In the genomic region with DNA sequence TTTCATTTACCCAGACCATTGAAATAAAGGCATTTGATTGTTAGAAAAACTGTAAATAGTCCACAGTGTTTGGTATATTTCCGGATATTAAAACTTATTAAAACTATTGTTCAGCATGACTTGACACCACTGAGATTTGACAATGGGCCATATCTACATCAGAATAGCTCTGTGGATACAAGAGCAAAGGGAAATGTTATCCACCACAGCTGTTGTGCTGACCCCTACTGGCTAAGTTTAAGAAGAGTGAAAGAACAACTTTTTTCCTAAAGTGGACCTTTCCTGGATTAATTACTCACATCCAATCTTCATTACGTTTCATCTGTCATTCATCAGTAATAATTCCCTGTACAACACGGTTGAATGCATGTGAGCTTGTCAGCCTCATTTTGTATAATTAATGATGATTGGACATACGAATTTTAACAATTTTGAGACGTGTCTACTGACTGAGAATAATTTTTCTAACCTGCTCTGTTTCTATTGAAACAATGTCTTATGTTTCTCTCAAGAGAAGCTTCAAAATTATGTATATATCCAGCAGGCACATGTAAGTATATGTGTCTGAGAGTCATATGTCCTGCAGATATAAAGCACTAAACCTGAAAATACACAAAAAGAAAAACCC, we compare ENCODE assay signal across 9 cellular contexts.
A peak's percentile ranks its signal among the peaks of the same experiment; 100 is the strongest.
DNase-seq lines count a peak whose midpoint lies in the region; ATAC-seq and TF ChIP-seq lines count a peak whose summit lies in the region.
"Had no signal": no experiment of that assay in that cellular context is flagged by ENCODE, and none has a peak within 500 bp of the region (broad histone marks: within the 10 kb centered on the region; RNA-seq: fewer than 3 reads in every experiment).

No MANE protein-coding gene starts in this region.

- H3K56ac ChIP-seq in H9 (ENCODE audit: insufficient read length, low read depth, low read length): no peak overlapping the region

- no peak overlapping the region for H3K18ac ChIP-seq in H9 (ENCODE audit: insufficient read length, low read depth, low read length)

- no peaks in the 10 kb centered on the region for H3K27me3 Mint-ChIP-seq in H9 (ENCODE audit: low read depth)
- no peaks in the 10 kb centered on the region for H3K27me3 Mint-ChIP-seq in stimulated activated memory B cell treated with anti-CD40 and anti-IgM and Interleukin-4, amounts not matched to agents 10 μg/mL and 1 μg/mL and 100 μg/mL, for 72 hours
- H3K27me3 Mint-ChIP-seq: activated naive CD8-positive, alpha-beta T cell had no signal

- no TSS peak for BruUV-seq in A673 (replicated peaks; lab: Mats Ljungman, UMichigan)

- H4K20me1 ChIP-seq in H9 (ENCODE audit: control insufficient read depth, insufficient read depth, insufficient read length): no peaks in the 10 kb centered on the region

- POLR2A ChIA-PET in A673 (lab: Charles Lee; ENCODE audit: low non-redundant PET): no interaction called here

- no peak overlapping the region for H2AK5ac ChIP-seq in H9 (ENCODE audit: insufficient read length, low read length)

- intact Hi-C loops in A673 (cut with micrococcal nuclease; ENCODE audit: unreplicated experiment) (loop anchor here (5.0 to 10.0 kb wide), 2 partner anchors 231 to 423 kb away; no protein-coding TSS in a partner anchor), ovary (cut with DNase I) (no loop called here)

- no peaks in the 10 kb centered on the region; a peak in 1 of 5 replicates for H3K9me3 Mint-ChIP-seq in H9
- no peaks in the 10 kb centered on the region for H3K9me3 Mint-ChIP-seq in stimulated activated memory B cell treated with anti-CD40 and anti-IgM and Interleukin-4, amounts not matched to agents 10 μg/mL and 1 μg/mL and 100 μg/mL, for 72 hours

- no peak overlapping the region for H2BK15ac ChIP-seq in H9 (ENCODE audit: low read depth, low read length)

- no peak for TF ChIP-seq POLR2A in ovary (IDR thresholded peaks at IDR 0.05)

- H2BK5ac ChIP-seq in H9 (ENCODE audit: insufficient read length, low read length): no peak overlapping the region

- H3K4me1 Mint-ChIP-seq in H9: peaks cover 13 to 18% of the 10 kb centered on the region in 2 experiments
- H3K4me1 Mint-ChIP-seq in stimulated activated memory B cell treated with anti-CD40 and anti-IgM and Interleukin-4, amounts not matched to agents 10 μg/mL and 1 μg/mL and 100 μg/mL, for 72 hours: no peaks in the 10 kb centered on the region

- peaks cover 0 to 5% (median 0%) of the 10 kb centered on the region in 3 experiments; a peak in 2 of 7 replicates for H3K36me3 Mint-ChIP-seq in H9 (ENCODE audit: insufficient read depth in 1 of 3, low read depth in 3 of 3)
- H3K36me3 Mint-ChIP-seq in stimulated activated memory B cell treated with anti-CD40 and anti-IgM and Interleukin-4, amounts not matched to agents 10 μg/mL and 1 μg/mL and 100 μg/mL, for 72 hours: no peaks in the 10 kb centered on the region
- H3K36me3 Mint-ChIP-seq: activated naive CD8-positive, alpha-beta T cell had no signal

- H2BK20ac ChIP-seq in H9 (ENCODE audit: low read depth, low read length, poor library complexity, severe bottlenecking): no peak overlapping the region

- peak; percentile 40 for DNase-seq in A673 (ENCODE audit: low spot score)
- peak; percentile 32 for DNase-seq in H9
- DNase-seq in OCI-M1 (lab: John Stamatoyannopoulos, UW): peak; percentile 80
- DNase-seq in globus pallidus (ENCODE audit: low spot score): peak; percentile 32
- DNase-seq in ovary: no peak
- no peak for DNase-seq in stimulated activated naive CD4-positive, alpha-beta T cell treated with Interleukin-2 at 50 U/mL for 16 hours (lab: John Stamatoyannopoulos, UW)

- H3K4me1 ChIP-seq in A673 (ENCODE audit: insufficient read depth, low read length, poor library complexity, severe bottlenecking) (no peaks in the 10 kb centered on the region), H9 (ENCODE audit: insufficient read depth, low read length) (no peaks in the 10 kb centered on the region), ovary (ENCODE audit: insufficient read depth) (no peaks in the 10 kb centered on the region)

- H3K79me2 ChIP-seq in H9 (ENCODE audit: insufficient read depth, low read length): no peaks in the 10 kb centered on the region

- H3K4me2 ChIP-seq in H9 (ENCODE audit: insufficient read depth, insufficient read length, low read length): no peak overlapping the region

- no peaks in the 10 kb centered on the region for H3K23me2 ChIP-seq in H9 (ENCODE audit: insufficient read length, low read depth, low read length, poor library complexity, severe bottlenecking)

- H3K4me3 Mint-ChIP-seq in H9: no peak overlapping the region
- no peak overlapping the region for H3K4me3 Mint-ChIP-seq in stimulated activated memory B cell treated with anti-CD40 and anti-IgM and Interleukin-4, amounts not matched to agents 10 μg/mL and 1 μg/mL and 100 μg/mL, for 72 hours
- H3K4me3 Mint-ChIP-seq: activated naive CD8-positive, alpha-beta T cell had no signal

- no peak overlapping the region for H3K23ac ChIP-seq in H9 (ENCODE audit: insufficient read length, low read depth, low read length)

- no peak overlapping the region for H3K9ac ChIP-seq in H9 (ENCODE audit: extremely low read depth, insufficient read length, low read length)

- no peak for TF ChIP-seq EP300 in ovary (IDR thresholded peaks at IDR 0.05)

- H3K4ac ChIP-seq in H9 (ENCODE audit: low read depth, low read length): no peak overlapping the region

- no peak overlapping the region for H3K14ac ChIP-seq in H9 (ENCODE audit: insufficient read depth, low read length)

- H4K5ac ChIP-seq in H9 (ENCODE audit: insufficient read length, low read depth, low read length): no peak overlapping the region

- H3K36me3 ChIP-seq in A673 (ENCODE audit: insufficient read depth, low read length, poor library complexity, severe bottlenecking): no peaks in the 10 kb centered on the region
- no peaks in the 10 kb centered on the region for H3K36me3 ChIP-seq in ovary

- no peaks in the 10 kb centered on the region for H3K27me3 ChIP-seq in A673 (replicated peaks; ENCODE audit: insufficient read depth, low read depth, low read length, poor library complexity)
- H3K27me3 ChIP-seq in H9 (ENCODE audit: insufficient read depth, low read length): no peaks in the 10 kb centered on the region
- H3K27me3 ChIP-seq in ovary: no peaks in the 10 kb centered on the region

- no peak overlapping the region for H4K91ac ChIP-seq in H9 (ENCODE audit: insufficient read length, low read depth, low read length)

- no peak overlapping the region for H2AFZ ChIP-seq in H9 (ENCODE audit: low read length)

- no peak for ATAC-seq in HG03280 (IDR thresholded peaks at IDR 0.05; ENCODE audit: unreplicated experiment)
- ATAC-seq in stimulated activated memory B cell treated with anti-CD40 and anti-IgM and Interleukin-4, amounts not matched to agents 10 μg/mL and 1 μg/mL and 100 μg/mL, for 72 hours: no peak

- no peak overlapping the region for H3K27ac ChIP-seq in A673 (ENCODE audit: low read depth, low read length, poor library complexity, severe bottlenecking)
- no peak overlapping the region for H3K27ac ChIP-seq in H9 (ENCODE audit: insufficient read length, low read depth, low read length)
- no peak overlapping the region for H3K27ac ChIP-seq in ovary

- no CpG with 5 or more reads among the region's 5 CpGs for WGBS in H9 (ENCODE audit: extremely low coverage, insufficient read length, low lambda C conversion rate)
- 42 to 43% (median 42%) methylated on average over 5 of the region's 5 CpGs for WGBS in ovary, 3 donors

- H3T11ph ChIP-seq in H9 (ENCODE audit: low read length): no peak overlapping the region

- H4K8ac ChIP-seq in H9 (replicated peaks; ENCODE audit: insufficient read length, low read depth, low read length): no peak overlapping the region

- TF ChIP-seq CTCF in A673 (conservative IDR thresholded peaks at IDR 0.05; ENCODE audit: low read depth, low read length) (peak; percentile 62), H9 (conservative IDR thresholded peaks at IDR 0.05) (peak; percentile 85), ovary (IDR thresholded peaks at IDR 0.05) (no peak)

- H3K4me3 ChIP-seq in A673 (ENCODE audit: low read depth, low read length, poor library complexity, severe bottlenecking): no peak overlapping the region
- no peak overlapping the region for H3K4me3 ChIP-seq in ovary

- CTCF ChIA-PET in A673 (lab: Charles Lee): no interaction called here

- no peak overlapping the region for H2BK120ac ChIP-seq in H9 (ENCODE audit: low read depth, low read length, poor library complexity, severe bottlenecking)

- H3K79me1 ChIP-seq in H9 (ENCODE audit: insufficient read depth, low read depth, low read length, poor library complexity, severe bottlenecking): no peaks in the 10 kb centered on the region

- peak overlapping the region in 1 of 3 experiments; percentile 77; a peak in 1 of 7 replicates for H3K27ac Mint-ChIP-seq in H9
- H3K27ac Mint-ChIP-seq in stimulated activated memory B cell treated with anti-CD40 and anti-IgM and Interleukin-4, amounts not matched to agents 10 μg/mL and 1 μg/mL and 100 μg/mL, for 72 hours: no peak overlapping the region
- H3K27ac Mint-ChIP-seq: activated naive CD8-positive, alpha-beta T cell had no signal

- H3K9me3 ChIP-seq in A673 (ENCODE audit: low read depth, low read length, poor library complexity, severe bottlenecking) (no peaks in the 10 kb centered on the region), H9 (ENCODE audit: control insufficient read depth, low read depth, low read length) (no peaks in the 10 kb centered on the region), ovary (no peaks in the 10 kb centered on the region)

- no peak overlapping the region for H2BK12ac ChIP-seq in H9 (ENCODE audit: insufficient read length, low read depth, low read length)

Comparison
In these comparisons a context has a peak if more than half of its experiments do, and no peak if none do; other contexts are left out.
1. DNase-seq: peak in A673 (single experiment), H9 (single experiment), OCI-M1 (single experiment) and globus pallidus (single experiment); none in ovary (0 of 5) and stimulated activated naive CD4-positive, alpha-beta T cell treated with Interleukin-2 at 50 U/mL for 16 hours (single experiment).
2. CTCF ChIP-seq: peak in A673 (single experiment) and H9 (single experiment); none in ovary (0 of 3).